In genomic region chr17:58329035-58329807, GRCh38 we compare ENCODE assay signal across 8 cellular contexts. TPM values are rescaled to one million over a fixed set of nuclear protein-coding genes. Genes with fewer than 3 reads are reported as not detected.
DNase-seq lines count a peak whose midpoint lies in the region; ATAC-seq and TF ChIP-seq lines count a peak whose summit lies in the region.

No MANE protein-coding gene starts in this region.

- peaks cover 49% of the 10 kb centered on the region for H3K4me1 Mint-ChIP-seq in activated naive CD8-positive, alpha-beta T cell treated with anti-CD3 and anti-CD28 coated beads, Interleukin-2, amount 10 ng/mL, durations not matched to agents 7 days and 5 days

- H3K27ac ChIP-seq in left lung: peak overlapping the region; percentile 48 to 100

- peaks cover 0 to 9% of the 10 kb centered on the region in 2 donors for H3K36me3 ChIP-seq in left lung

- H3K27me3 ChIP-seq in left lung: peaks cover 0 to 39% of the 10 kb centered on the region in 2 donors

- H3K27me3 Mint-ChIP-seq in activated naive CD8-positive, alpha-beta T cell treated with anti-CD3 and anti-CD28 coated beads, Interleukin-2, amount 10 ng/mL, durations not matched to agents 7 days and 5 days: no peaks in the 10 kb centered on the region

- POLR2A ChIA-PET in activated naive CD8-positive, alpha-beta T cell treated with anti-CD3 and anti-CD28 coated beads, Interleukin-2, amount 10 ng/mL, durations not matched to agents 7 days and 5 days (lab: Charles Lee): interaction anchor here (1.1 to 25.9 kb wide), 6 partner anchors 10 to 90 kb away, joined by 3 to 2283 read pairs (median 46); partner anchors contain the start of genes RNF43 and SUPT4H1

- peaks cover 0 to 55% of the 10 kb centered on the region in 2 donors for H3K4me1 ChIP-seq in left lung

- DNase-seq in activated gamma-delta T cell treated with Interleukin-2 at 50 U/mL for 16 hours (peak; percentile 66), activated gamma-delta T cell (lab: John Stamatoyannopoulos, UW) (no peak), SK-MEL-5 (ENCODE audit: low read depth, low spot score) (peak; percentile 41), left lung (peak; percentile 81 to 86), NCI-H1694 treated with DMSO at 0.1 percent for 48 hours (lab: John Stamatoyannopoulos, UW) (no peak)
- peak; percentile 80 for DNase-seq in activated naive CD8-positive, alpha-beta T cell treated with anti-CD3 and anti-CD28 coated beads, Interleukin-2, amount 10 ng/mL, durations not matched to agents 7 days and 5 days
- peak; percentile 80 for DNase-seq in stimulated activated CD8-positive, alpha-beta memory T cell treated with anti-CD3 and anti-CD28 coated beads, Interleukin-4, amount 100 ng/mL, for 24 hours (ENCODE audit: low read depth)

- H3K4me3 Mint-ChIP-seq in activated naive CD8-positive, alpha-beta T cell treated with anti-CD3 and anti-CD28 coated beads, Interleukin-2, amount 10 ng/mL, durations not matched to agents 7 days and 5 days: peak overlapping the region; percentile 93

- in situ Hi-C loops in SK-MEL-5 (cut with HindIII; ENCODE audit: low pct_unique_long_range_greater_than_20kb, low sequenced_read_pairs): no loop called here

- no peaks in the 10 kb centered on the region for H3K9me3 ChIP-seq in left lung

- TF ChIP-seq CTCF in left lung (IDR thresholded peaks at IDR 0.05): peak in 1 of 2 donors; percentile 44

- peak overlapping the region; percentile 97 for H3K27ac Mint-ChIP-seq in activated naive CD8-positive, alpha-beta T cell treated with anti-CD3 and anti-CD28 coated beads, Interleukin-2, amount 10 ng/mL, durations not matched to agents 7 days and 5 days

- H3K9me3 Mint-ChIP-seq in activated naive CD8-positive, alpha-beta T cell treated with anti-CD3 and anti-CD28 coated beads, Interleukin-2, amount 10 ng/mL, durations not matched to agents 7 days and 5 days: no peaks in the 10 kb centered on the region

- H3K36me3 Mint-ChIP-seq in activated naive CD8-positive, alpha-beta T cell treated with anti-CD3 and anti-CD28 coated beads, Interleukin-2, amount 10 ng/mL, durations not matched to agents 7 days and 5 days: peaks cover 57% of the 10 kb centered on the region

- intact Hi-C loops in left lung (cut with DNase I): no loop called here

- peak overlapping the region in 1 of 2 donors; percentile 86 for H3K4me3 ChIP-seq in left lung

- ATAC-seq in HG03064 (IDR thresholded peaks at IDR 0.05; ENCODE audit: low read depth, unreplicated experiment) (peak; percentile 36), left lung (peak; percentile 54)
- ATAC-seq in activated naive CD8-positive, alpha-beta T cell treated with anti-CD3 and anti-CD28 coated beads, Interleukin-2, amount 10 ng/mL, durations not matched to agents 7 days and 5 days (ENCODE audit: low read depth): peak; percentile 11

RNA-seq across cellular contexts. Expression of gene TSPOAP1, which starts 0.6 kb away (rescaled TPM):
- not detected in 2 replicates for total RNA-seq in SK-MEL-5 (2014; rRNA removed; shearing (Covaris generic))
- polyA plus RNA-seq in SK-MEL-5 (2015; cell fraction: cytosol; rRNA removed): 0.23 TPM in 1 of 2 replicates, not detected in the other
- not detected in 2 replicates for polyA plus RNA-seq in SK-MEL-5 (2015; cell fraction: nucleus; rRNA removed)
- total RNA-seq in activated naive CD8-positive, alpha-beta T cell treated with anti-CD3 and anti-CD28 coated beads, Interleukin-2, amount 10 ng/mL, durations not matched to agents 7 days and 5 days: 10 to 100 TPM; 70.6 to 77.7 TPM
- 10 to 100 TPM in 1 of 2 donors, 1 to 10 TPM in 1; 7.9 to 10.2 TPM for total RNA-seq in left lung

RNA-seq across cellular contexts. Expression of gene SUPT4H1, which starts 22.8 kb away (rescaled TPM):
- 102 and 118 TPM in 2 replicates for total RNA-seq in SK-MEL-5 (2014; rRNA removed; shearing (Covaris generic))
- polyA plus RNA-seq in SK-MEL-5 (2015; cell fraction: cytosol; rRNA removed): 95.9 and 113 TPM in 2 replicates
- polyA plus RNA-seq in SK-MEL-5 (2015; cell fraction: nucleus; rRNA removed): 13.8 and 16.9 TPM in 2 replicates
- total RNA-seq in activated naive CD8-positive, alpha-beta T cell treated with anti-CD3 and anti-CD28 coated beads, Interleukin-2, amount 10 ng/mL, durations not matched to agents 7 days and 5 days: 10 to 100 TPM; 66.4 to 70.2 TPM
- 10 to 100 TPM; 68.4 to 69.0 TPM for total RNA-seq in left lung

RNA-seq across cellular contexts. Expression of gene MPO, which starts 48.5 kb away (rescaled TPM):
- total RNA-seq in SK-MEL-5 (2014; rRNA removed; shearing (Covaris generic)): not detected in 2 replicates
- not detected in 2 replicates for polyA plus RNA-seq in SK-MEL-5 (2015; cell fraction: cytosol; rRNA removed)
- not detected in 2 replicates for polyA plus RNA-seq in SK-MEL-5 (2015; cell fraction: nucleus; rRNA removed)
- not detected for total RNA-seq in activated naive CD8-positive, alpha-beta T cell treated with anti-CD3 and anti-CD28 coated beads, Interleukin-2, amount 10 ng/mL, durations not matched to agents 7 days and 5 days
- total RNA-seq in left lung: 1 to 10 TPM; 1.0 to 1.5 TPM

Comparison
In these comparisons a context has a peak if more than half of its experiments do, and no peak if none do; other contexts are left out.
1. DNase-seq: peak in activated gamma-delta T cell treated with Interleukin-2 at 50 U/mL for 16 hours (single experiment), SK-MEL-5 (single experiment), activated naive CD8-positive, alpha-beta T cell treated with anti-CD3 and anti-CD28 coated beads, Interleukin-2, amount 10 ng/mL, durations not matched to agents 7 days and 5 days (single experiment), left lung (2 of 2) and stimulated activated CD8-positive, alpha-beta memory T cell treated with anti-CD3 and anti-CD28 coated beads, Interleukin-4, amount 100 ng/mL, for 24 hours (single experiment); none in activated gamma-delta T cell (single experiment) and NCI-H1694 treated with DMSO at 0.1 percent for 48 hours (single experiment).
2. Peak in every context shown above with its lines, with median percentiles within 50 percentile points of each other: ATAC-seq.